20 cellular contexts compared by ENCODE assay signal in genomic region chr4:107520368-107520767, GRCh38.
DNase-seq lines count a peak whose midpoint lies in the region; ATAC-seq, FAIRE-seq and TF ChIP-seq lines count a peak whose summit lies in the region.
"Had no signal": no experiment of that assay in that cellular context is flagged by ENCODE, and none has a peak within 500 bp of the region (broad histone marks: within the 10 kb centered on the region; RNA-seq: fewer than 3 reads in every experiment).

No MANE protein-coding gene starts in this region.

- BruUV-seq in HepG2 (replicated peaks; lab: Mats Ljungman, UMichigan): no TSS peak

- TF ChIP-seq RAD21 in HepG2 (CRISPR knock-in tag; IDR thresholded peaks at IDR 0.05): no peak

- H3K27ac ChIP-seq in HepG2 (ENCODE audit: extremely low read length, insufficient read depth, low read length) (no peak overlapping the region), right lobe of liver (no peak overlapping the region)
- H3K27ac ChIP-seq: 22Rv1; A549; BLaER1 treated with 17β-estradiol and CSF1 and Interleukin-3, amounts not matched to agents 10 nM and 100 nM; C4-2B had no signal

- H3K27me3 ChIP-seq in HepG2 (ENCODE audit: control insufficient read depth in 1 of 2, insufficient read depth in 2 of 2, low read length in 2 of 2) (no peaks in the 10 kb centered on the region; a peak in 1 of 5 replicates), right lobe of liver (no peaks in the 10 kb centered on the region)
- H3K27me3 ChIP-seq: BLaER1 treated with 17β-estradiol and CSF1 and Interleukin-3, amounts not matched to agents 10 nM and 100 nM had no signal

- no peaks in the 10 kb centered on the region for H3K27me3 Mint-ChIP-seq in endothelial cell (ENCODE audit: unreplicated experiment)

- H3K4me1 Mint-ChIP-seq in endothelial cell (ENCODE audit: unreplicated experiment): peaks cover 17% of the 10 kb centered on the region
- H3K4me1 Mint-ChIP-seq: B cell had no signal

- H3K79me2 ChIP-seq in HepG2 (ENCODE audit: insufficient read depth, low read length): no peaks in the 10 kb centered on the region

- TF ChIP-seq EP300 in HepG2 (IDR thresholded peaks at IDR 0.05; ENCODE audit: low read depth in 2 of 2, low read length in 2 of 2) (peak in 1 of 2 experiments; percentile 16; a peak in 1 of 4 replicates), HepG2 (CRISPR knock-in tag; IDR thresholded peaks at IDR 0.05; ENCODE audit: borderline replicate concordance) (no peak)

- no peak overlapping the region for H3K9ac ChIP-seq in HepG2 (ENCODE audit: insufficient read depth, low read depth, low read length)
- H3K9ac ChIP-seq: BLaER1 treated with 17β-estradiol and CSF1 and Interleukin-3, amounts not matched to agents 10 nM and 100 nM had no signal

- no peak for TF ChIP-seq CTCF in HepG2 (CRISPR knock-in tag; IDR thresholded peaks at IDR 0.05)
- TF ChIP-seq CTCF in right lobe of liver (IDR thresholded peaks at IDR 0.05): no peak
- no peak for TF ChIP-seq CTCF in endothelial cell (IDR thresholded peaks at IDR 0.05; ENCODE audit: unreplicated experiment)

- peak overlapping the region; percentile 85 for H3K27ac Mint-ChIP-seq in endothelial cell (ENCODE audit: unreplicated experiment)
- H3K27ac Mint-ChIP-seq: B cell; CD4-positive, alpha-beta T cell; CD8-positive, alpha-beta T cell had no signal

- intact Hi-C loops in HepG2 (cut with micrococcal nuclease; ENCODE audit: unreplicated experiment): no loop called here
- intact Hi-C loops in right lobe of liver (cut with DNase I): no loop called here

- H4K20me1 ChIP-seq in HepG2 (ENCODE audit: insufficient read depth, low read length): no peaks in the 10 kb centered on the region
- H4K20me1 ChIP-seq: BLaER1 treated with 17β-estradiol and CSF1 and Interleukin-3, amounts not matched to agents 10 nM and 100 nM had no signal

- H3K4me3 ChIP-seq in HepG2 (replicated peaks in 1 of 3; ENCODE audit: insufficient read depth in 1 of 3, low read depth in 2 of 3, low read length in 3 of 3) (no peak overlapping the region), right lobe of liver (no peak overlapping the region)
- H3K4me3 ChIP-seq: A549; BLaER1 treated with 17β-estradiol and CSF1 and Interleukin-3, amounts not matched to agents 10 nM and 100 nM had no signal

- peaks cover 8% of the 10 kb centered on the region for H3K36me3 Mint-ChIP-seq in endothelial cell (ENCODE audit: low read depth, unreplicated experiment)
- H3K36me3 Mint-ChIP-seq: CD8-positive, alpha-beta T cell had no signal

- CTCF ChIA-PET in HepG2 (lab: Yijun Ruan, JAX; ENCODE audit: low intra/inter-chr PET ratio, low total read pairs): no interaction called here

- H3K9me3 Mint-ChIP-seq in endothelial cell (ENCODE audit: unreplicated experiment): no peaks in the 10 kb centered on the region
- H3K9me3 Mint-ChIP-seq: CD4-positive, alpha-beta T cell had no signal

- no peak overlapping the region for H3K4me2 ChIP-seq in HepG2 (ENCODE audit: low read depth, low read length)
- H3K4me2 ChIP-seq: A549 had no signal

- POLR2A ChIA-PET in HepG2 (lab: Yijun Ruan, JAX): no interaction called here

- H3K4me1 ChIP-seq in HepG2 (ENCODE audit: insufficient read depth, low read length) (peaks cover 15% of the 10 kb centered on the region), right lobe of liver (no peaks in the 10 kb centered on the region)
- H3K4me1 ChIP-seq: A549, Caco-2 had no signal

- peaks cover 9% of the 10 kb centered on the region; the same call in 1 of the 2 replicates for H3K9me3 ChIP-seq in HepG2 (ENCODE audit: low read length)
- no peaks in the 10 kb centered on the region for H3K9me3 ChIP-seq in right lobe of liver
- H3K9me3 ChIP-seq: A549, Caco-2 had no signal

- DNase-seq in HepG2 (ENCODE audit: low spot score) (peak; percentile 41), right lobe of liver (no peak), endothelial cell (ENCODE audit: low spot score) (no peak), cerebellum (ENCODE audit: low spot score) (no peak)
- no peak for DNase-seq in activated naive CD4-positive, alpha-beta T cell treated with Interleukin-2 at 50 U/mL for 16 hours
- DNase-seq: AML-193; Caco-2; Calu3; CD4-positive, alpha-beta T cell; CD8-positive, alpha-beta T cell; DMS79 treated with DMSO at 0.1 percent for 48 hours; GF-D8 had no signal

- TF ChIP-seq POLR2A in HepG2 (IDR thresholded peaks at IDR 0.05; ENCODE audit: insufficient read depth in 1 of 2, low read depth in 2 of 2, low read length in 2 of 2) (no peak), right lobe of liver (IDR thresholded peaks at IDR 0.05) (no peak)

- FAIRE-seq in HepG2 (lab: Jason Lieb, UNC): no peak
- FAIRE-seq: A549, D721Med, G401.6, GM12891 had no signal

- WGBS in HepG2 (ENCODE audit: low lambda C conversion rate): 2% methylated on average over 7 of the region's 7 CpGs
- WGBS in right lobe of liver (ENCODE audit: insufficient coverage, low coverage, low lambda C conversion rate, missing lambda C conversion rate): 70% methylated on average over 7 of the region's 7 CpGs

- in situ Hi-C loops in HepG2 (cut with HindIII; ENCODE audit: extremely low pct_ligation_motif_present, low pct_unique_long_range_greater_than_20kb): no loop called here

- no peak overlapping the region for H3K4me3 Mint-ChIP-seq in endothelial cell (ENCODE audit: unreplicated experiment)
- H3K4me3 Mint-ChIP-seq: B cell; CD4-positive, alpha-beta T cell; CD8-positive, alpha-beta T cell had no signal

- H3K36me3 ChIP-seq in HepG2 (replicated peaks in 1 of 2; ENCODE audit: control insufficient read depth in 1 of 2, insufficient read depth in 2 of 2, low read length in 2 of 2): no peaks in the 10 kb centered on the region
- H3K36me3 ChIP-seq in right lobe of liver: no peaks in the 10 kb centered on the region
- H3K36me3 ChIP-seq: BLaER1 treated with 17β-estradiol and CSF1 and Interleukin-3, amounts not matched to agents 10 nM and 100 nM had no signal

- H2AFZ ChIP-seq in HepG2 (ENCODE audit: low read length): no peak overlapping the region

- ATAC-seq in HepG2: peak; percentile 67
- no peak for ATAC-seq in right lobe of liver
- ATAC-seq: A549; CD8-positive, alpha-beta T cell had no signal

TF ChIP-seq in HepG2, 621 proteins besides CTCF, POLR2A, EP300 and RAD21 (continues in another document):
- TF ChIP-seq SKI (IDR thresholded peaks at IDR 0.05; ENCODE audit: partially characterized antibody) (peak; percentile 28), TCF7 (IDR thresholded peaks at IDR 0.05; ENCODE audit: low read depth) (peak; percentile 78), ZFYVE20 (CRISPR knock-in tag; IDR thresholded peaks at IDR 0.05; ENCODE audit: borderline replicate concordance, low read depth) (no peak), HDAC1 (CRISPR knock-in tag; IDR thresholded peaks at IDR 0.05) (0 out of 2 replicates have a peak, but pooled peaks have one; percentile 19), AHDC1 (CRISPR knock-in tag; IDR thresholded peaks at IDR 0.05; ENCODE audit: borderline replicate concordance) (peak; percentile 62; the same call in 1 of the 2 replicates), ZSCAN29 (CRISPR knock-in tag; conservative IDR thresholded peaks at IDR 0.05) (no peak), TEAD3 (CRISPR knock-in tag; optimal IDR thresholded peaks at IDR 0.05; ENCODE audit: borderline replicate concordance) (peak; percentile 27), ETV5 (CRISPR knock-in tag; IDR thresholded peaks at IDR 0.05; ENCODE audit: borderline replicate concordance) (peak; percentile 28; the same call in 1 of the 2 replicates), SAP130 (CRISPR knock-in tag; IDR thresholded peaks at IDR 0.05; ENCODE audit: low read depth) (0 out of 2 replicates have a peak, but pooled peaks have one; percentile 21), ELF3 (CRISPR knock-in tag; IDR thresholded peaks at IDR 0.05) (peak; percentile 68), NR2F1 (CRISPR knock-in tag; IDR thresholded peaks at IDR 0.05) (peak in 1 of 2 experiments; percentile 47; a peak in 2 of 4 replicates), XRCC5 (optimal IDR thresholded peaks at IDR 0.05; ENCODE audit: low read length) (no peak), HOXA7 (CRISPR knock-in tag; IDR thresholded peaks at IDR 0.05) (no peak), RARA (CRISPR knock-in tag; IDR thresholded peaks at IDR 0.05) (peak; percentile 53), FOXP1 (IDR thresholded peaks at IDR 0.05) (no peak), FOXP1 (CRISPR knock-in tag; IDR thresholded peaks at IDR 0.05) (0 out of 2 replicates have a peak, but pooled peaks have one; percentile 18)
